In genomic region chr1:94683886-94684285, GRCh38 we compare ENCODE assay signal across 1 cellular context.
TF ChIP-seq lines count a peak whose summit lies in the region.

No MANE protein-coding gene starts in this region.

TF ChIP-seq in IMR-90, 13 proteins besides CTCF, POLR2A, EP300 and RAD21:
- TF ChIP-seq CHD1 (IDR thresholded peaks at IDR 0.05; ENCODE audit: low read depth, low read length) = no peak
- TF ChIP-seq RCOR1 (IDR thresholded peaks at IDR 0.05; ENCODE audit: insufficient replicate concordance, low read length) = no peak
- no peak for TF ChIP-seq MAFK (IDR thresholded peaks at IDR 0.05; ENCODE audit: low read depth, low read length)
- TF ChIP-seq RFX5 (IDR thresholded peaks at IDR 0.05; ENCODE audit: low read depth, low read length) = no peak
- no peak for TF ChIP-seq ELK1 (IDR thresholded peaks at IDR 0.05; ENCODE audit: borderline replicate concordance, low read depth, low read length)
- no peak for TF ChIP-seq FOS (IDR thresholded peaks at IDR 0.05; ENCODE audit: low read depth, low read length)
- no peak for TF ChIP-seq USF2 (IDR thresholded peaks at IDR 0.05; ENCODE audit: low read depth, low read length)
- TF ChIP-seq SMC3 (IDR thresholded peaks at IDR 0.05; ENCODE audit: low read depth, low read length) = no peak
- no peak for TF ChIP-seq BHLHE40 (IDR thresholded peaks at IDR 0.05; ENCODE audit: low read depth, low read length)
- no peak for TF ChIP-seq MAZ (IDR thresholded peaks at IDR 0.05; ENCODE audit: borderline replicate concordance, low read depth, low read length)
- no peak for TF ChIP-seq MXI1 (IDR thresholded peaks at IDR 0.05; ENCODE audit: borderline replicate concordance, low read depth, low read length)
- no peak for TF ChIP-seq CEBPB (IDR thresholded peaks at IDR 0.05; ENCODE audit: low read depth, low read length)
- no peak for TF ChIP-seq NFE2L2 (IDR thresholded peaks at IDR 0.05; ENCODE audit: low read depth, low read length)
